Comparison of ENCODE assay signal across 18 cellular contexts in the genomic region with DNA sequence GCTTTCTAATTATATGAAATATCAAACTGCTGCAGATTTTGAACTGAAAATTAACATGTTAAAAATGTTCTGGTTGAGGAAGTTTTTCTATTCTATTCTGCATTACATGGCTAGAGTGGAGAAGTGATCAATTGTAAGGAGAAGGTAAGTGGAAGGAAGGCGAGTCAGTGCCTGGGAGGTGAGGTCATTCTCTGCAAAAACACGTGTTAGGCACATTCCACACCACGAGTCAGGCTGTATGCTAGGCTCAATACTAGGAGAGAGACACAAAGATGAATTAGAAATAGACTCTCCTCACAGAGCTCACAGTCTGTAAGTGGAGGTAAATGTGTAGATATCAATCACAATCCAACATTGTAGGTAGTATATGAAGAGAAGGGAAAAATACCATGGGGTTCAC.
"Had no signal": no experiment of that assay in that cellular context is flagged by ENCODE, and none has a peak within 500 bp of the region (broad histone marks: within the 10 kb centered on the region; RNA-seq: fewer than 3 reads in every experiment).

No MANE protein-coding gene starts in this region.

- H3K27ac ChIP-seq: gastrocnemius medialis, pancreas, skin epidermis, testis, tibial nerve, upper lobe of right lung, vagina had no signal

- DNase-seq: effector memory CD4-positive, alpha-beta T cell; gastrocnemius medialis; left cardiac atrium; left ventricle myocardium superior; mesenchymal stem cell; naive B cell; occipital lobe; pancreas; stimulated activated CD4-positive, alpha-beta T cell treated with anti-CD3 and anti-CD28 coated beads, Interleukin-2, amount 100 ng/mL, for 24 hours; stimulated activated CD4-positive, alpha-beta T cell treated with anti-CD3 and anti-CD28 coated beads, Interleukin-4, amount 100 ng/mL, for 4 hours; stimulated activated naive B cell treated with anti-CD40 and anti-IgM and Interleukin-4, amounts not matched to agents 10 μg/mL and 1 μg/mL and 100 μg/mL, for 72 hours; stimulated activated naive CD8-positive, alpha-beta T cell treated with anti-CD3 and anti-CD28 coated beads, Interleukin-15, amount 100 ng/mL, for 72 hours; testis; upper lobe of right lung had no signal

- H3K9me3 ChIP-seq: gastrocnemius medialis, pancreas, testis, tibial nerve, upper lobe of right lung, vagina had no signal

- H3K36me3 ChIP-seq: gastrocnemius medialis, pancreas, tibial nerve, upper lobe of right lung, vagina had no signal

- H3K4me1 ChIP-seq: gastrocnemius medialis, pancreas, testis, tibial nerve, upper lobe of right lung, vagina had no signal

- H3K4me3 ChIP-seq: gastrocnemius medialis, lung, pancreas, skin epidermis, testis, tibial nerve, upper lobe of right lung, vagina had no signal

- H3K27me3 ChIP-seq: gastrocnemius medialis, pancreas, testis, tibial nerve, upper lobe of right lung, vagina had no signal
